ENCODE assay signal across 1 cellular context in the genomic region with DNA sequence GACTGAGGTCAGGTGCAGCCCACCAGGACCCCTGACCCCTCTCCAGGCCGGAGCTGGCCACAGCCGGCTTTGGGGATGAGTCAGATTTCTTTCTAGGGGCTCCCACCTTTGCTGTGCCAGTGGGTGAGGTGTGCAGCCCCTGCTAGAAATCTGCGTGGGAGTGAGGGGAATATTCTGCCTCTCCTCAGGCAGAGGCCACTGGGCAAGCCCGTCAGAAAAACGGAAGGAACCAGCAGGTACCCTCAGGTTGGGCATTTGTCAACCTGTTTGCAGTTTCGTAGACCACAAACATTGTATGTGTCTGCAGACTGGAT.
TF ChIP-seq lines count a peak whose summit lies in the region.

No MANE protein-coding gene starts in this region.

TF ChIP-seq in HEK293T, 16 proteins besides CTCF, POLR2A, EP300 and RAD21 (continued from another document):
- TF ChIP-seq NFRKB (IDR thresholded peaks at IDR 0.05): no peak
- TF ChIP-seq ELF4 (IDR thresholded peaks at IDR 0.05): no peak
